Comparison of ENCODE assay signal across 29 cellular contexts in the genomic region with DNA sequence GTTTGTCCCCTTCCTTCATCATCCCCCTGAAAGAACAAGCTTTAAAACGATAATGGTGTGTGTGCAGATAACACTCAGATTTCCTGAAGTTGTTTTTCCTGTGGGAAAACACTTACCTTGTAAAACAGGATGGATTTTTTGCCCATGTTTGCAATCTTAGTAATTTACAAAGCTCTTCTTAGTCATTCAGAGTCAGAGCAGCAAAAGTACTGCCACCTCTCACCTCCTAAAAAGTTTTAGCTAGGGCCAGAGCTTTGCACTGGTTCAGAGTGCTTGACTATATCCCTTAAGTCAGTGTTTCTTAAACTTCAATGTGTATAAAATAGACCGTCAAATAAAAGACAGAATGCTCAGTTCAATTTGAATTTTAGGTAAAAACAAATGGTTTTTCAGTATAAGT.
"Had no signal": no experiment of that assay in that cellular context is flagged by ENCODE, and none has a peak within 500 bp of the region (broad histone marks: within the 10 kb centered on the region; RNA-seq: fewer than 3 reads in every experiment).

No MANE protein-coding gene starts in this region.

- H3K4me1 ChIP-seq: colonic mucosa, esophagus squamous epithelium, foreskin keratinocyte, gastrocnemius medialis, heart left ventricle, heart right ventricle had no signal

- H3K4me1 Mint-ChIP-seq: endodermal cell had no signal

- DNase-seq: colonic mucosa; cortex of kidney; dermis blood vessel endothelial cell; dorsolateral prefrontal cortex; effector CD4-positive, alpha-beta T cell; effector CD8-positive, alpha-beta T cell; effector memory CD4-positive, alpha-beta T cell; effector memory CD8-positive, alpha-beta T cell; endodermal cell; erythroblast; esophagus squamous epithelium; foreskin fibroblast; foreskin keratinocyte; foreskin melanocyte; gastrocnemius medialis; glutamatergic neuron; head of caudate nucleus; heart left ventricle; heart right ventricle had no signal

- H3K4me3 Mint-ChIP-seq: dendritic cell treated with granulocyte-macrophage colony-stimulating factor and Interleukin-4, amounts not matched to agents 40 ng/mL and 50 ng/mL, for 4 days; effector memory CD8-positive, alpha-beta T cell; endodermal cell had no signal

- H3K27ac Mint-ChIP-seq: dendritic cell treated with granulocyte-macrophage colony-stimulating factor and Interleukin-4, amounts not matched to agents 40 ng/mL and 50 ng/mL, for 4 days; effector memory CD8-positive, alpha-beta T cell; endodermal cell had no signal

- FAIRE-seq: colon, endometrium, endothelial cell of umbilical vein, frontal cortex had no signal

- H3K9me3 ChIP-seq: colonic mucosa, esophagus muscularis mucosa, esophagus squamous epithelium, gastrocnemius medialis, gastroesophageal sphincter, heart left ventricle, heart right ventricle had no signal

- H3K27me3 ChIP-seq: colonic mucosa, esophagus muscularis mucosa, esophagus squamous epithelium, gastrocnemius medialis, gastroesophageal sphincter had no signal

- H3K9me3 Mint-ChIP-seq: dendritic cell treated with granulocyte-macrophage colony-stimulating factor and Interleukin-4, amounts not matched to agents 40 ng/mL and 50 ng/mL, for 4 days; endodermal cell had no signal

- H3K27me3 Mint-ChIP-seq: dendritic cell treated with granulocyte-macrophage colony-stimulating factor and Interleukin-4, amounts not matched to agents 40 ng/mL and 50 ng/mL, for 4 days; effector memory CD8-positive, alpha-beta T cell had no signal

- H3K27ac ChIP-seq: colonic mucosa, coronary artery, dorsolateral prefrontal cortex, epithelial cell of prostate, esophagus muscularis mucosa, esophagus squamous epithelium, foreskin keratinocyte, gastrocnemius medialis, gastroesophageal sphincter, heart left ventricle, heart right ventricle had no signal

- ATAC-seq: effector memory CD8-positive, alpha-beta T cell; esophagus mucosa; foreskin keratinocyte; gastrocnemius medialis; gastroesophageal sphincter; heart left ventricle; heart right ventricle had no signal

- H3K4me3 ChIP-seq: colonic mucosa, coronary artery, dorsolateral prefrontal cortex, esophagus muscularis mucosa, esophagus squamous epithelium, gastrocnemius medialis, gastroesophageal sphincter, heart left ventricle, heart right ventricle had no signal

- H3K36me3 ChIP-seq: colonic mucosa, esophagus muscularis mucosa, esophagus squamous epithelium, gastrocnemius medialis, gastroesophageal sphincter, heart left ventricle, heart right ventricle had no signal
